ENCODE assay signal across 13 cellular contexts in the genomic region with DNA sequence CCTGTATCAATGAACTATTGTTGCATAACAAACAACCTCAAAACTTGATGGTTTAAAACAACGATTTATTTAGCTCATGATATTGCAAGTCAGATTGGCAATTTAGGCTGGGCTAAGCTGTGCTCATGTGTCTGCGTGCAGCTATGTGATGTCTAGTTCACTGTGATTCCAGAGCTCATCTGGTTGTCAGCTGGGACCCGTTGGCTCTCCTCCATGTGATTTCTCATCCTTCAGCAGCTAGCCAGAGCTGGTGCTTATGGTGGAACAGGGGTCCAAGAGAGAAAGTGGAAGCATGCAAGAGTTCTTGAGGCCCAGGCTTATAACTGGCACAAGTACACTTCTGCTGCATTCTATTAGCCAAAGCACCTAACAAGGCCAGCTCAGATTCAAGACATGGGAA. TPM values are rescaled to one million over a fixed set of nuclear protein-coding genes. Genes with fewer than 3 reads are reported as not detected.
DNase-seq lines count a peak whose midpoint lies in the region; ATAC-seq and TF ChIP-seq lines count a peak whose summit lies in the region.
"Had no signal": no experiment of that assay in that cellular context is flagged by ENCODE, and none has a peak within 500 bp of the region (broad histone marks: within the 10 kb centered on the region; RNA-seq: fewer than 3 reads in every experiment).

No MANE protein-coding gene starts in this region.

- ATAC-seq in GM19328 (IDR thresholded peaks at IDR 0.05; ENCODE audit: unreplicated experiment): no peak
- ATAC-seq: A549 had no signal

- CTCF ChIA-PET in GM10248 (lab: Yijun Ruan, JAX): interaction anchor here (1.0 to 1.2 kb wide), 2 partner anchors 9 to 24 kb away, joined by 3 to 5 read pairs; no protein-coding TSS in a partner anchor

- TF ChIP-seq CTCF in GM10248 (IDR thresholded peaks at IDR 0.05; ENCODE audit: control extremely low read depth, extremely low read depth, low read depth, missing control alignments): no peak

- POLR2A ChIA-PET in GM10248 (lab: Yijun Ruan, JAX): no interaction called here

- DNase-seq in AG08395 (ENCODE audit: low spot score) (peak; percentile 47), EL (peak; percentile 15), RPMI7951 (ENCODE audit: low read depth) (peak; percentile 45), globus pallidus (ENCODE audit: low spot score) (peak; percentile 26), NCI-H1105 (lab: John Stamatoyannopoulos, UW) (no peak), GM10248 (ENCODE audit: extremely low spot score) (no peak)
- DNase-seq: CD8-positive, alpha-beta memory T cell; DMS 273 treated with DMSO at 0.1 percent for 48 hours; NCI-H1436; NCI-H2029 treated with DMSO at 0.1 percent for 48 hours; NCI-H524 had no signal

RNA-seq across cellular contexts. Expression of gene TRPC3, which starts 28.8 kb away (rescaled TPM):
- total RNA-seq in RPMI7951 (2014; rRNA removed; shearing (Covaris generic)): not detected in 2 replicates

Comparison
In these comparisons a context has a peak if more than half of its experiments do, and no peak if none do; other contexts are left out.
1. DNase-seq: peak in AG08395 (single experiment), EL (single experiment), RPMI7951 (single experiment) and globus pallidus (single experiment); none in NCI-H1105 (single experiment) and GM10248 (single experiment).